ENCODE assay signal across 9 cellular contexts in the genomic region with DNA sequence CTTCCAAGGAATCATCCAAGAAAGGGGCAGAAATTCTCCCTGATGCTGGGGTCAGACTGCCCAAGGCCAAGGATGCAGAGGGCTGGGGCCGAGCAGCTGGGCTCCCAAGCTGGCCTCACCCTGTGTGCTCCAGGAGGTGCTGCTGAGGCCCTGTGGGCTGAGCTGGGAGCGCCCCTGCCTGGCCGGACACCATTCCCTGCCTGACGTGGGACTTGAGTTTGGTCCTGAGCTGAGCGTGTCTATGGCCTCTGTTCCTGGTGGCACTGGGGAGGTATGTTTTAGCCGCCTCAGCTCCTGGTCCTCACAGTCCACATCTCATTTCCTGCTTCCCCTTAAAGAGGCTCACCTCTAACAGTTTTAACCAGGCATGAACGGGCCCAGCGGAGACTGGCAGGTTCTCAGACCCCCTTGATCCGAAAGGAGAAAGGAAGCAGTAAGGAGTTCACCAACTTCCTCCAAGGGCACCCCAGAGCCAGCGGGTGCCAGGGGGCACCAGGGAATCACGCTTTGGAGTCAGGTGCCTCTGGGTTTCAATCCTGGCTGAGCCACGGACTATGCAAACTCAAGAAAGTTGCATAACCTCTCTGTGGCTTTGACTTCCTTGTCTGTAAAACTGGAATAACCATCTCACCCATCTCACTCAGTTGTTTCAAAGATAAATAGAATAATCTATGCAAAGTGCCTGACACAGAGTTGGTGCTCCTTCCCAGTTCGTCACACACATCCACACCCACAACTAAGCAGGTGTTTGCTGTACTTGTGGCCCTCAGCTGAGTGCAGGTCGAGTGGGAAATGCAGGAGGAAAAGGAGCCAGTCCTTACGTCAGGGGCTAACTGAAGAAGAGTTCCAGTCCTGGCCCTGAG.
DNase-seq lines count a peak whose midpoint lies in the region; ATAC-seq and TF ChIP-seq lines count a peak whose summit lies in the region.
"Had no signal": no experiment of that assay in that cellular context is flagged by ENCODE, and none has a peak within 500 bp of the region (broad histone marks: within the 10 kb centered on the region; RNA-seq: fewer than 3 reads in every experiment).

No MANE protein-coding gene starts in this region.

- no peaks in the 10 kb centered on the region for H3K36me3 ChIP-seq in brain microvascular endothelial cell (replicated peaks)
- no peaks in the 10 kb centered on the region for H3K36me3 ChIP-seq in mucosa of stomach (ENCODE audit: control insufficient read depth, insufficient read depth, low read length)

- H3K27me3 ChIP-seq in brain microvascular endothelial cell (replicated peaks) = no peaks in the 10 kb centered on the region
- no peaks in the 10 kb centered on the region for H3K27me3 ChIP-seq in mucosa of stomach (ENCODE audit: control insufficient read depth, insufficient read depth, low read length)

- ATAC-seq in HG03432 (IDR thresholded peaks at IDR 0.05; ENCODE audit: unreplicated experiment) (peak; percentile 56), GM18870 (IDR thresholded peaks at IDR 0.05; ENCODE audit: unreplicated experiment) (no peak)

- in situ Hi-C loops in brain microvascular endothelial cell (cut with HindIII; ENCODE audit: low pct_ligation_motif_present, low sequenced_read_pairs) = no loop called here

- DNase-seq in GM10266 (ENCODE audit: extremely low spot score) (no peak), brain microvascular endothelial cell (no peak), NCI-H2107 (lab: John Stamatoyannopoulos, UW) (no peak), glomerular visceral epithelial cell (ENCODE audit: extremely low spot score) (no peak)
- DNase-seq in activated CD4-positive, alpha-beta T cell treated with anti-CD3 and anti-CD28 coated beads for 1 hour = no peak
- DNase-seq: stimulated activated CD4-positive, alpha-beta T cell treated with anti-CD3 and anti-CD28 coated beads, Interleukin-15, amount 100 ng/mL, for 24 hours had no signal

- peaks cover 47% of the 10 kb centered on the region for H3K4me1 ChIP-seq in mucosa of stomach (ENCODE audit: control insufficient read depth, insufficient read depth, low read length)

- peak overlapping the region; percentile 66 for H3K9ac ChIP-seq in mucosa of stomach (ENCODE audit: low read length)

- TF ChIP-seq CTCF in GM10266 (IDR thresholded peaks at IDR 0.05; ENCODE audit: control insufficient read depth, insufficient read depth, low read depth, missing control alignments) (peak; percentile 44), brain microvascular endothelial cell (IDR thresholded peaks at IDR 0.05; ENCODE audit: low read depth, low read length, missing control alignments) (peak; percentile 48)

- no peak overlapping the region for H3K4me3 ChIP-seq in brain microvascular endothelial cell (ENCODE audit: low read depth, low read length)
- H3K4me3 ChIP-seq in mucosa of stomach (ENCODE audit: low read length) = no peak overlapping the region

- no peaks in the 10 kb centered on the region for H3K9me3 ChIP-seq in mucosa of stomach (ENCODE audit: control insufficient read depth, low read length)

- H3K27ac ChIP-seq in brain microvascular endothelial cell = no peak overlapping the region
